Comparison of ENCODE assay signal across 8 cellular contexts in genomic region chr3:116028157-116028556, GRCh38.
"Had no signal": no experiment of that assay in that cellular context is flagged by ENCODE, and none has a peak within 500 bp of the region (broad histone marks: within the 10 kb centered on the region; RNA-seq: fewer than 3 reads in every experiment).

No MANE protein-coding gene starts in this region.

- H3K27me3 Mint-ChIP-seq: IgD-negative memory B cell had no signal

- H2AFZ ChIP-seq: GM23248 had no signal

- H3K36me3 ChIP-seq: HAP-1 had no signal

- H3K9me3 ChIP-seq: HAP-1 had no signal

- H3K9me3 Mint-ChIP-seq: HFFc6, IgD-negative memory B cell had no signal

- H3K4me3 Mint-ChIP-seq: HFFc6, IgD-negative memory B cell had no signal

- H3K4me1 Mint-ChIP-seq: IgD-negative memory B cell had no signal

- DNase-seq: GM23248, GOT3, H7, HFFc6, KG1 had no signal

- H3K27ac Mint-ChIP-seq: HFFc6, IgD-negative memory B cell had no signal

- H3K27ac ChIP-seq: GM23248, HL-60 had no signal

- H3K4me1 ChIP-seq: HAP-1 had no signal

- H3K4me3 ChIP-seq: GM23248, HAP-1 had no signal

- H3K9ac ChIP-seq: GM23248 had no signal
